Comparison of ENCODE assay signal across 1 cellular context in genomic region chr11:118212781-118213565, GRCh38.
TF ChIP-seq lines count a peak whose summit lies in the region.

No MANE protein-coding gene starts in this region.

TF ChIP-seq in GM12878, 131 proteins besides CTCF, POLR2A, EP300 and RAD21:
- TF ChIP-seq ZNF217 (IDR thresholded peaks at IDR 0.05): 0 out of 2 replicates have a peak, but pooled peaks have one; percentile 22
- TF ChIP-seq NBN (IDR thresholded peaks at IDR 0.05): no peak
- no peak for TF ChIP-seq ATF2 (IDR thresholded peaks at IDR 0.05; ENCODE audit: low read length)
- TF ChIP-seq RB1 (IDR thresholded peaks at IDR 0.05; ENCODE audit: borderline replicate concordance): no peak
- TF ChIP-seq CUX1 (IDR thresholded peaks at IDR 0.05; ENCODE audit: insufficient replicate concordance, low read depth, low read length): no peak
